ENCODE assay signal across 32 cellular contexts in the genomic region with DNA sequence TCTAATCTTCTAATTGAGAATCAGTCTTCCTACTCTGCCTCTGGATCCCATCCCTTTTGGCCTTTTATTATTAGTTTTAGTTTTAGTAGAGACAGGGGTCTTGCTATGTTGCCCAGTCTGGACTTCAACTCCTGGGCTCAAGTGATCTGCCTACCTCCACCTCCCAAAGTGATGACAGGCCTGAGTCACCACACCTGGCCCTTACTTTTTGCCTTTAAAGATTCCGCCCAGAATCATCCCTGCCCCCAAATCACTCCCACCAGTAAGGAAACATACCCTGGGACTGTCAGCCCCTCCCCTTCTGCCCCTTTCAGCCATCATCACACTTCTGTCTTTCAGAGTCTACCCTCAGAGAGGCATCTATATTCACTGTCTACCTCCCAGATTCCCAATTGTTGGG. TPM values are rescaled to one million over a fixed set of nuclear protein-coding genes. Genes with fewer than 3 reads are reported as not detected.
DNase-seq lines count a peak whose midpoint lies in the region; ATAC-seq, FAIRE-seq and TF ChIP-seq lines count a peak whose summit lies in the region.
"Had no signal": no experiment of that assay in that cellular context is flagged by ENCODE, and none has a peak within 500 bp of the region (broad histone marks: within the 10 kb centered on the region; RNA-seq: fewer than 3 reads in every experiment).

No MANE protein-coding gene starts in this region.

- H3K27me3 Mint-ChIP-seq in type B pancreatic cell (no peaks in the 10 kb centered on the region), glutamatergic neuron (ENCODE audit: unreplicated experiment) (peaks cover 3% of the 10 kb centered on the region)

- H3K4me2 ChIP-seq in HepG2 (ENCODE audit: low read depth, low read length) = no peak overlapping the region

- TF ChIP-seq POLR2A in HepG2 (IDR thresholded peaks at IDR 0.05; ENCODE audit: insufficient read depth in 1 of 2, low read depth in 2 of 2, low read length in 2 of 2) = no peak
- TF ChIP-seq POLR2A in right lobe of liver (IDR thresholded peaks at IDR 0.05) = no peak

- no TSS peak for BruUV-seq in HepG2 (replicated peaks; lab: Mats Ljungman, UMichigan)

- H3K9me3 Mint-ChIP-seq in type B pancreatic cell (no peaks in the 10 kb centered on the region), glutamatergic neuron (ENCODE audit: unreplicated experiment) (peaks cover 4% of the 10 kb centered on the region)
- H3K9me3 Mint-ChIP-seq: CD4-positive, alpha-beta T cell; CD8-positive, alpha-beta T cell had no signal

- CTCF ChIA-PET in HepG2 (lab: Yijun Ruan, JAX; ENCODE audit: low intra/inter-chr PET ratio, low total read pairs) (no interaction called here), HEK293 (lab: Yijun Ruan, JAX) (no interaction called here)

- DNase-seq in HepG2 (ENCODE audit: low spot score) (no peak), right lobe of liver (no peak), posterior vena cava (ENCODE audit: low spot score) (peak; percentile 5), type B pancreatic cell (ENCODE audit: extremely low spot score, unreplicated experiment) (no peak), nucleus accumbens (lab: John Stamatoyannopoulos, UW) (no peak), glutamatergic neuron (no peak), pons (ENCODE audit: low spot score) (no peak)
- DNase-seq: 8988T; ACHN; BE2C; Caco-2; Calu3; CD4-positive, alpha-beta T cell; CD8-positive, alpha-beta T cell; DMS 273 treated with DMSO at 0.1 percent for 48 hours; DMS153; DMS53; DMS79; DND-41; EL; GDM1 had no signal

- WGBS in HepG2 (ENCODE audit: low lambda C conversion rate) = 82% methylated on average over 1 of the region's 1 CpG
- 100% methylated on average over 1 of the region's 1 CpG for WGBS in right lobe of liver (ENCODE audit: insufficient coverage, low coverage, low lambda C conversion rate, missing lambda C conversion rate)

- TF ChIP-seq CTCF in HepG2 (CRISPR knock-in tag; IDR thresholded peaks at IDR 0.05) (no peak), right lobe of liver (IDR thresholded peaks at IDR 0.05) (no peak), HEK293 (tag by site-specific recombination; IDR thresholded peaks at IDR 0.05) (no peak), type B pancreatic cell (conservative IDR thresholded peaks at IDR 0.05) (no peak), glutamatergic neuron (IDR thresholded peaks at IDR 0.05; ENCODE audit: partially characterized antibody, unreplicated experiment) (no peak)

- H3K4me1 Mint-ChIP-seq in type B pancreatic cell (ENCODE audit: unreplicated experiment) (no peaks in the 10 kb centered on the region), glutamatergic neuron (ENCODE audit: low read depth, unreplicated experiment) (peaks cover 4% of the 10 kb centered on the region)

- no peak overlapping the region for H3K9ac ChIP-seq in HepG2 (ENCODE audit: insufficient read depth, low read depth, low read length)
- H3K9ac ChIP-seq: BLaER1 treated with 17β-estradiol and CSF1 and Interleukin-3, amounts not matched to agents 10 nM and 100 nM had no signal

- no peaks in the 10 kb centered on the region for H4K20me1 ChIP-seq in HepG2 (ENCODE audit: insufficient read depth, low read length)
- H4K20me1 ChIP-seq: BLaER1 treated with 17β-estradiol and CSF1 and Interleukin-3, amounts not matched to agents 10 nM and 100 nM had no signal

- POLR2A ChIA-PET in HepG2 (lab: Yijun Ruan, JAX) = interaction anchor here (1.3 to 2.0 kb wide), 2 partner anchors 23 to 26 kb away, joined by 3 to 27 read pairs; no protein-coding TSS in a partner anchor
- POLR2A ChIA-PET in HEK293 (lab: Yijun Ruan, JAX) = no interaction called here

- intact Hi-C loops in HepG2 (cut with micrococcal nuclease; ENCODE audit: unreplicated experiment) = no loop called here
- intact Hi-C loops in right lobe of liver (cut with DNase I) = no loop called here
- intact Hi-C loops in posterior vena cava (cut with DNase I) = no loop called here

- in situ Hi-C loops in HepG2 (cut with HindIII; ENCODE audit: extremely low pct_ligation_motif_present, low pct_unique_long_range_greater_than_20kb) = no loop called here

- H3K79me2 ChIP-seq in HepG2 (ENCODE audit: insufficient read depth, low read length) = no peaks in the 10 kb centered on the region

- no peaks in the 10 kb centered on the region for H3K36me3 ChIP-seq in HepG2 (replicated peaks in 1 of 2; ENCODE audit: control insufficient read depth in 1 of 2, insufficient read depth in 2 of 2, low read length in 2 of 2)
- no peaks in the 10 kb centered on the region for H3K36me3 ChIP-seq in right lobe of liver
- H3K36me3 ChIP-seq in HEK293 (ENCODE audit: control insufficient read depth in 2 of 2, insufficient read depth in 1 of 2, low read length in 2 of 2) = no peaks in the 10 kb centered on the region
- H3K36me3 ChIP-seq: BE2C; BLaER1 treated with 17β-estradiol and CSF1 and Interleukin-3, amounts not matched to agents 10 nM and 100 nM had no signal

- H3K4me3 ChIP-seq in HepG2 (replicated peaks in 1 of 3; ENCODE audit: insufficient read depth in 1 of 3, low read depth in 2 of 3, low read length in 3 of 3) (no peak overlapping the region), right lobe of liver (no peak overlapping the region), HEK293 (ENCODE audit: low read depth, low read length) (no peak overlapping the region)
- H3K4me3 ChIP-seq: BLaER1 treated with 17β-estradiol and CSF1 and Interleukin-3, amounts not matched to agents 10 nM and 100 nM; GM12878 had no signal

- H2AFZ ChIP-seq in HepG2 (ENCODE audit: low read length) = no peak overlapping the region

- H3K27ac ChIP-seq in HepG2 (ENCODE audit: extremely low read length, insufficient read depth, low read length) (no peak overlapping the region), right lobe of liver (no peak overlapping the region), HEK293 (ENCODE audit: extremely low read depth, low read depth, low read length) (no peak overlapping the region)
- H3K27ac ChIP-seq: C4-2B had no signal

- no peak for FAIRE-seq in HepG2 (lab: Jason Lieb, UNC)
- FAIRE-seq: A204.1, GM12878, GM12892, GM18507 had no signal

- TF ChIP-seq RAD21 in HepG2 (CRISPR knock-in tag; IDR thresholded peaks at IDR 0.05) = no peak

- H3K36me3 Mint-ChIP-seq in type B pancreatic cell = no peaks in the 10 kb centered on the region
- H3K36me3 Mint-ChIP-seq in glutamatergic neuron (ENCODE audit: unreplicated experiment) = no peaks in the 10 kb centered on the region
- H3K36me3 Mint-ChIP-seq: CD8-positive, alpha-beta T cell had no signal

- no peak for TF ChIP-seq EP300 in HepG2 (IDR thresholded peaks at IDR 0.05; ENCODE audit: low read depth in 2 of 2, low read length in 2 of 2)
- TF ChIP-seq EP300 in HepG2 (CRISPR knock-in tag; IDR thresholded peaks at IDR 0.05; ENCODE audit: borderline replicate concordance) = no peak

- peak overlapping the region; percentile 63 for H3K27ac Mint-ChIP-seq in type B pancreatic cell
- no peak overlapping the region for H3K27ac Mint-ChIP-seq in glutamatergic neuron (ENCODE audit: unreplicated experiment)
- H3K27ac Mint-ChIP-seq: CD4-positive, alpha-beta T cell; CD8-positive, alpha-beta T cell had no signal

- no peaks in the 10 kb centered on the region for H3K9me3 ChIP-seq in HepG2 (ENCODE audit: low read length)
- H3K9me3 ChIP-seq in right lobe of liver = no peaks in the 10 kb centered on the region
- H3K9me3 ChIP-seq in HEK293 (ENCODE audit: control insufficient read depth, insufficient read depth, low read depth, low read length) = no peaks in the 10 kb centered on the region
- H3K9me3 ChIP-seq: BE2C; BLaER1 treated with 17β-estradiol and CSF1 and Interleukin-3, amounts not matched to agents 10 nM and 100 nM; Caco-2 had no signal

- peaks cover 44% of the 10 kb centered on the region for H3K4me1 ChIP-seq in HepG2 (ENCODE audit: insufficient read depth, low read length)
- H3K4me1 ChIP-seq in right lobe of liver = peaks cover 0 to 14% (median 5%) of the 10 kb centered on the region in 4 donors
- no peaks in the 10 kb centered on the region for H3K4me1 ChIP-seq in HEK293 (ENCODE audit: control insufficient read depth, insufficient read depth, low read length)
- H3K4me1 ChIP-seq: BE2C, Caco-2 had no signal

- H3K4me3 Mint-ChIP-seq in type B pancreatic cell (no peak overlapping the region), glutamatergic neuron (ENCODE audit: unreplicated experiment) (no peak overlapping the region)
- H3K4me3 Mint-ChIP-seq: CD4-positive, alpha-beta T cell; CD8-positive, alpha-beta T cell had no signal

- ATAC-seq in HepG2 (no peak), right lobe of liver (no peak)
- ATAC-seq: CD8-positive, alpha-beta T cell; GM12878 had no signal

- H3K27me3 ChIP-seq in HepG2 (ENCODE audit: control insufficient read depth in 1 of 2, insufficient read depth in 2 of 2, low read length in 2 of 2) = no peaks in the 10 kb centered on the region
- no peaks in the 10 kb centered on the region for H3K27me3 ChIP-seq in right lobe of liver
- H3K27me3 ChIP-seq: BLaER1 treated with 17β-estradiol and CSF1 and Interleukin-3, amounts not matched to agents 10 nM and 100 nM had no signal

RNA-seq across cellular contexts. Expression of a gene that starts 18.7 kb away (rescaled TPM):
- total RNA-seq in HepG2 (2016; rRNA removed; fragmentation: Illumina TruSeq; extraction: Trizol) (0.09 TPM in 1 of 2 replicates, not detected in the other), right lobe of liver (under 1 TPM in 4 of 6 experiments, not detected in 2; 0.18 to 0.44 (median 0.35) TPM), posterior vena cava (not detected), type B pancreatic cell (ENCODE audit: low replicate concordance) (0.17 and 0.48 TPM in 2 replicates), glutamatergic neuron (ENCODE audit: unreplicated experiment) (not detected)
- total RNA-seq in HepG2 (2016; cell fraction: cytosol; rRNA removed; fragmentation: Illumina TruSeq; extraction: Trizol; ENCODE audit: low read depth) = not detected in 2 replicates
- 0.15 TPM in 1 of 2 replicates, not detected in the other for total RNA-seq in HepG2 (2016; cell fraction: insoluble cytoplasmic fraction; rRNA removed; fragmentation: Illumina TruSeq; extraction: Trizol)
- 0.12 TPM in 1 of 2 replicates, not detected in the other for total RNA-seq in HepG2 (2016; cell fraction: membrane; rRNA removed; fragmentation: Illumina TruSeq; extraction: Trizol)
- not detected in 2 replicates for total RNA-seq in HepG2 (2016; cell fraction: nucleus; rRNA removed; fragmentation: Illumina TruSeq; extraction: Trizol)
- 0.36 and 0.55 TPM in 2 replicates for polyA plus RNA-seq in HepG2 (2011; rRNA removed)
- polyA plus RNA-seq in HepG2 (2011; cell fraction: cytosol; rRNA removed) = 0.25 and 0.40 TPM in 2 replicates
- 0.32 and 0.42 TPM in 2 replicates for polyA plus RNA-seq in HepG2 (2011; cell fraction: nucleus; rRNA removed)
- polyA plus RNA-seq in HepG2 (2012) = 0.38 TPM in 1 of 2 replicates, not detected in the other
- polyA plus RNA-seq in HepG2 (2016; cell fraction: cytosol; fragmentation: Illumina TruSeq; extraction: Trizol; ENCODE audit: low read depth) = 0.08 and 0.12 TPM in 2 replicates
- polyA plus RNA-seq in HepG2 (2016; cell fraction: insoluble cytoplasmic fraction; fragmentation: Illumina TruSeq; extraction: Trizol; ENCODE audit: low read depth) = 0.31 TPM in 1 of 2 replicates, not detected in the other
- 0.10 and 0.12 TPM in 2 replicates for polyA plus RNA-seq in HepG2 (2016; cell fraction: membrane; fragmentation: Illumina TruSeq; extraction: Trizol; ENCODE audit: low read depth)
- not detected in 2 replicates for polyA plus RNA-seq in HepG2 (2016; cell fraction: nucleus; fragmentation: Illumina TruSeq; extraction: Trizol; ENCODE audit: insufficient read depth, low read depth)
- 0.42 and 0.82 TPM in 2 replicates for polyA minus RNA-seq in HepG2 (2011; rRNA and poly(A)+ RNA removed; ENCODE audit: low replicate concordance)
- polyA minus RNA-seq in HepG2 (2011; cell fraction: cytosol; rRNA and poly(A)+ RNA removed) = 0.35 TPM in 1 of 2 replicates, not detected in the other
- polyA minus RNA-seq in HepG2 (2011; cell fraction: nucleus; rRNA and poly(A)+ RNA removed) = 0.62 and 0.64 TPM in 2 replicates
- total RNA-seq: A673; CD4-positive, alpha-beta T cell; Daoy; G401; GM12878 had no signal
- polyA plus RNA-seq: AG04450 had no signal

RNA-seq across cellular contexts. Expression of a gene that starts 45.3 kb away (rescaled TPM):
- total RNA-seq in HepG2 (2016; rRNA removed; fragmentation: Illumina TruSeq; extraction: Trizol) (11.1 and 12.0 TPM in 2 replicates), right lobe of liver (10 to 100 TPM in 4 of 6 experiments, 1 to 10 TPM in 2; 8.8 to 14.1 (median 10.9) TPM), posterior vena cava (10 to 100 TPM; 25.0 to 27.2 TPM), type B pancreatic cell (ENCODE audit: low replicate concordance) (22.1 and 31.3 TPM in 2 replicates), glutamatergic neuron (ENCODE audit: unreplicated experiment) (23.1 TPM)
- 2.3 and 2.9 TPM in 2 replicates for total RNA-seq in HepG2 (2016; cell fraction: cytosol; rRNA removed; fragmentation: Illumina TruSeq; extraction: Trizol; ENCODE audit: low read depth)
- 8.8 and 11.5 TPM in 2 replicates for total RNA-seq in HepG2 (2016; cell fraction: insoluble cytoplasmic fraction; rRNA removed; fragmentation: Illumina TruSeq; extraction: Trizol)
- total RNA-seq in HepG2 (2016; cell fraction: membrane; rRNA removed; fragmentation: Illumina TruSeq; extraction: Trizol) = 6.2 and 6.6 TPM in 2 replicates
- 8.5 and 10.7 TPM in 2 replicates for total RNA-seq in HepG2 (2016; cell fraction: nucleus; rRNA removed; fragmentation: Illumina TruSeq; extraction: Trizol)
- polyA plus RNA-seq in HepG2 (2011; rRNA removed) = 8.3 and 8.7 TPM in 2 replicates
- 4.6 and 5.6 TPM in 2 replicates for polyA plus RNA-seq in HepG2 (2011; cell fraction: cytosol; rRNA removed)
- 13.6 and 15.4 TPM in 2 replicates for polyA plus RNA-seq in HepG2 (2011; cell fraction: nucleus; rRNA removed)
- 10.1 and 10.6 TPM in 2 replicates for polyA plus RNA-seq in HepG2 (2012)
- polyA plus RNA-seq in HepG2 (2016; cell fraction: cytosol; fragmentation: Illumina TruSeq; extraction: Trizol; ENCODE audit: low read depth) = 0.75 and 0.81 TPM in 2 replicates
- 7.6 and 8.8 TPM in 2 replicates for polyA plus RNA-seq in HepG2 (2016; cell fraction: insoluble cytoplasmic fraction; fragmentation: Illumina TruSeq; extraction: Trizol; ENCODE audit: low read depth)
- 1.8 and 2.7 TPM in 2 replicates for polyA plus RNA-seq in HepG2 (2016; cell fraction: membrane; fragmentation: Illumina TruSeq; extraction: Trizol; ENCODE audit: low read depth)
- 15.0 and 17.6 TPM in 2 replicates for polyA plus RNA-seq in HepG2 (2016; cell fraction: nucleus; fragmentation: Illumina TruSeq; extraction: Trizol; ENCODE audit: insufficient read depth, low read depth)
- 9.8 and 14.1 TPM in 2 replicates for polyA minus RNA-seq in HepG2 (2011; rRNA and poly(A)+ RNA removed; ENCODE audit: low replicate concordance)
- polyA minus RNA-seq in HepG2 (2011; cell fraction: cytosol; rRNA and poly(A)+ RNA removed) = 5.8 and 6.4 TPM in 2 replicates
- 13.4 and 14.2 TPM in 2 replicates for polyA minus RNA-seq in HepG2 (2011; cell fraction: nucleus; rRNA and poly(A)+ RNA removed)
